ENCODE assay signal across 11 cellular contexts in the genomic region with DNA sequence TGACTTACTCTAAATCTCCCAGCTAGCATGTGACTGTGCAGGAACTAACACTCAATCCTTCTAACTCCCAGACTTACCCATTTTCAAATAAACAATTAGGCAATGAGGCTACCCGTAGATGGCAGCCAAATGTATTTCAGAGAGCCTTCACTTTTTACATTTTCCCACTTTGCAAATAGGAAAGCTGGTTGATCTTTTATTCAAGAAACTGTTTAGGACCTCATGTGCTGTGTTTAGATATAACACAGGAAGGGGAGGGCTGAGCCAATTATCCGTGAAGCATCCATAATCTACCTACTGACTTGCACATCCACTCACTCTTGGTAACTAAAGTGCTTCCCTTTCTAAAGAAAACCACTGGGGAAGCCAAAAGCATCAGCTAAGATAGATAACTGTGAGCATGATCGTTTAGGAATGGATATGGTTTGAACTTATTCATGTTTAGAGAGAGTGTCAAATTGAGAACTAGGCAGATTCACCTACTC. TPM values are rescaled to one million over a fixed set of nuclear protein-coding genes. Genes with fewer than 3 reads are reported as not detected.
DNase-seq lines count a peak whose midpoint lies in the region; ATAC-seq lines count a peak whose summit lies in the region.
"Had no signal": no experiment of that assay in that cellular context is flagged by ENCODE, and none has a peak within 500 bp of the region (broad histone marks: within the 10 kb centered on the region; RNA-seq: fewer than 3 reads in every experiment).

No MANE protein-coding gene starts in this region.

- H3K27ac Mint-ChIP-seq in activated naive CD4-positive, alpha-beta T cell treated with anti-CD3 and anti-CD28 coated beads for 36 hours, result peak overlapping the region; percentile 56
- H3K27ac Mint-ChIP-seq in activated T-helper 2 cell treated with anti-CD3 and anti-CD28 coated beads, Interferon-gamma antibody, Interleukin-2, Interleukin-4, amounts not matched to agents 10 μg/mL and 5 μg/mL and 100 μg/mL, durations not matched to agents 14 hours and 24 hours and 36 hours, result peak overlapping the region; percentile 77

- peaks cover 58% of the 10 kb centered on the region for H3K4me1 Mint-ChIP-seq in activated naive CD4-positive, alpha-beta T cell treated with anti-CD3 and anti-CD28 coated beads for 36 hours (ENCODE audit: low read depth)
- peaks cover 62% of the 10 kb centered on the region for H3K4me1 Mint-ChIP-seq in activated T-helper 2 cell treated with anti-CD3 and anti-CD28 coated beads, Interferon-gamma antibody, Interleukin-2, Interleukin-4, amounts not matched to agents 10 μg/mL and 5 μg/mL and 100 μg/mL, durations not matched to agents 14 hours and 24 hours and 36 hours (ENCODE audit: low read depth)

- H3K36me3 Mint-ChIP-seq in activated naive CD4-positive, alpha-beta T cell treated with anti-CD3 and anti-CD28 coated beads for 36 hours (ENCODE audit: low read depth), result peaks cover 5% of the 10 kb centered on the region
- H3K36me3 Mint-ChIP-seq in activated T-helper 2 cell treated with anti-CD3 and anti-CD28 coated beads, Interferon-gamma antibody, Interleukin-2, Interleukin-4, amounts not matched to agents 10 μg/mL and 5 μg/mL and 100 μg/mL, durations not matched to agents 14 hours and 24 hours and 36 hours (ENCODE audit: low read depth), result peaks cover 23% of the 10 kb centered on the region

- no peak for DNase-seq in activated naive CD4-positive, alpha-beta T cell treated with anti-CD3 and anti-CD28 coated beads for 36 hours
- DNase-seq in activated naive CD4-positive, alpha-beta T cell treated with Interleukin-2 at 50 U/mL for 16 hours, result no peak
- DNase-seq in activated T-helper 2 cell treated with anti-CD3 and anti-CD28 coated beads, Interferon-gamma antibody, Interleukin-2, Interleukin-4, amounts not matched to agents 10 μg/mL and 5 μg/mL and 100 μg/mL, durations not matched to agents 14 hours and 24 hours and 36 hours (ENCODE audit: low spot score), result no peak
- DNase-seq in kidney tubule cell (ENCODE audit: low spot score), result peak; percentile 35
- DNase-seq in activated CD4-positive, CD25-positive, alpha-beta regulatory T cell treated with anti-CD3 and anti-CD28 coated beads, Interleukin-2, amount 50 U/mL, for 72 hours, result no peak
- DNase-seq in anterior cingulate cortex (lab: John Stamatoyannopoulos, UW), result no peak
- DNase-seq: NCI-H1092 treated with DMSO at 0.1 percent for 48 hours; stimulated activated CD4-positive, alpha-beta T cell treated with anti-CD3 and anti-CD28 coated beads, Interleukin-4, amount 100 ng/mL, for 1 hour had no signal

- peak overlapping the region; percentile 14 for H3K4me3 Mint-ChIP-seq in activated naive CD4-positive, alpha-beta T cell treated with anti-CD3 and anti-CD28 coated beads for 36 hours
- peak overlapping the region; percentile 2 for H3K4me3 Mint-ChIP-seq in activated T-helper 2 cell treated with anti-CD3 and anti-CD28 coated beads, Interferon-gamma antibody, Interleukin-2, Interleukin-4, amounts not matched to agents 10 μg/mL and 5 μg/mL and 100 μg/mL, durations not matched to agents 14 hours and 24 hours and 36 hours (ENCODE audit: low read depth)

- intact Hi-C loops in activated naive CD4-positive, alpha-beta T cell treated with anti-CD3 and anti-CD28 coated beads for 36 hours (cut with micrococcal nuclease), result no loop called here
- intact Hi-C loops in activated T-helper 2 cell treated with anti-CD3 and anti-CD28 coated beads, Interferon-gamma antibody, Interleukin-2, Interleukin-4, amounts not matched to agents 10 μg/mL and 5 μg/mL and 100 μg/mL, durations not matched to agents 14 hours and 24 hours and 36 hours (cut with micrococcal nuclease), result no loop called here

- H3K27ac ChIP-seq in temporal lobe (ENCODE audit: low read depth, low read length), result peak overlapping the region; percentile 65
- H3K27ac ChIP-seq: BLaER1 had no signal

- ATAC-seq in GM21529 (IDR thresholded peaks at IDR 0.05; ENCODE audit: unreplicated experiment), result no peak

- H3K27me3 Mint-ChIP-seq in activated naive CD4-positive, alpha-beta T cell treated with anti-CD3 and anti-CD28 coated beads for 36 hours (ENCODE audit: low read depth), result no peaks in the 10 kb centered on the region
- H3K27me3 Mint-ChIP-seq in activated T-helper 2 cell treated with anti-CD3 and anti-CD28 coated beads, Interferon-gamma antibody, Interleukin-2, Interleukin-4, amounts not matched to agents 10 μg/mL and 5 μg/mL and 100 μg/mL, durations not matched to agents 14 hours and 24 hours and 36 hours (ENCODE audit: low read depth), result no peaks in the 10 kb centered on the region

- no peaks in the 10 kb centered on the region for H3K9me3 Mint-ChIP-seq in activated naive CD4-positive, alpha-beta T cell treated with anti-CD3 and anti-CD28 coated beads for 36 hours
- H3K9me3 Mint-ChIP-seq in activated T-helper 2 cell treated with anti-CD3 and anti-CD28 coated beads, Interferon-gamma antibody, Interleukin-2, Interleukin-4, amounts not matched to agents 10 μg/mL and 5 μg/mL and 100 μg/mL, durations not matched to agents 14 hours and 24 hours and 36 hours, result peaks cover 13% of the 10 kb centered on the region

- CTCF ChIA-PET in activated naive CD4-positive, alpha-beta T cell treated with anti-CD3 and anti-CD28 coated beads for 36 hours (lab: Charles Lee), result interaction anchor here (1.3 kb wide), 1 partner anchor 44 kb away, joined by 3 read pairs; no protein-coding TSS in a partner anchor

RNA-seq across cellular contexts. Expression of a gene that starts 33.4 kb away (rescaled TPM):
- 10 to 100 TPM; 16.8 to 18.8 TPM for total RNA-seq in activated naive CD4-positive, alpha-beta T cell treated with anti-CD3 and anti-CD28 coated beads for 36 hours
- total RNA-seq in activated T-helper 2 cell treated with anti-CD3 and anti-CD28 coated beads, Interferon-gamma antibody, Interleukin-2, Interleukin-4, amounts not matched to agents 10 μg/mL and 5 μg/mL and 100 μg/mL, durations not matched to agents 14 hours and 24 hours and 36 hours, result 27.2 and 28.4 TPM in 2 replicates
- total RNA-seq in temporal lobe, result 19.2 TPM
